In the genomic region with DNA sequence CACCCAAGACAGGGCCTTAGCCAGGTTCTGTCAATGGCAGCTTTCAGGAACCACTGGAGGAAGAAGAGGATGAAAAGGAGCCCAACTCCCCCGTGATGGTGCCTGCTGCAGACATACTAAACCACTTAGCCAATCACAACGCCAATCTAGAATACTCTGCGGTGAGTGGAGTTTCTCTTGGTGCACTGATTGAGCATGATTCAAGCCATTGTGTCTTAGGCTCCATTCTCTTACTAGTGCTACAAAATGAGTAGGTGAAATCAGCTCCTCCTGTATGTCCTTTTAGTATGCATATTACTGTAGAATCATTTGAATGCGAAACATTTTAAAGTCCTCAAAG, we compare ENCODE assay signal across 12 cellular contexts. TPM values are rescaled to one million over a fixed set of nuclear protein-coding genes. Genes with fewer than 3 reads are reported as not detected.
DNase-seq lines count a peak whose midpoint lies in the region; ATAC-seq, FAIRE-seq and TF ChIP-seq lines count a peak whose summit lies in the region.
"Had no signal": no experiment of that assay in that cellular context is flagged by ENCODE, and none has a peak within 500 bp of the region (broad histone marks: within the 10 kb centered on the region; RNA-seq: fewer than 3 reads in every experiment).

No MANE protein-coding gene starts in this region.

- intact Hi-C loops in Caco-2 (cut with micrococcal nuclease; ENCODE audit: unreplicated experiment) (no loop called here), GM12878 (cut with micrococcal nuclease; ENCODE audit: unreplicated experiment) (no loop called here)

- POLR2A ChIA-PET in Caco-2 (lab: Charles Lee) = interaction anchor here (0.6 kb wide), 1 partner anchor 9 kb away, joined by 3 read pairs; no protein-coding TSS in a partner anchor
- POLR2A ChIA-PET in GM12878 (lab: Charles Lee) = no interaction called here

- TF ChIP-seq POLR2A in GM12878 (IDR thresholded peaks at IDR 0.05; ENCODE audit: low read depth, low read length) = no peak

- in situ Hi-C loops in KBM-7 (cut with MboI; ENCODE audit: low pct_unique_long_range_greater_than_20kb, low sequenced_read_pairs) (no loop called here), GM12878 (cut with MboI) (loop anchor here (25.0 kb wide), 1 partner anchor 221 kb away; a partner anchor contains a TSS)

- H4K20me1 ChIP-seq in GM12878 (ENCODE audit: control insufficient read depth, insufficient read depth) = no peaks in the 10 kb centered on the region

- H3K4me1 ChIP-seq in Caco-2 (peaks cover 18% of the 10 kb centered on the region), GM12878 (ENCODE audit: control insufficient read depth, insufficient read depth, low read length) (peaks cover 43% of the 10 kb centered on the region)

- no peak overlapping the region for H3K9ac ChIP-seq in GM12878 (ENCODE audit: control insufficient read depth, insufficient read depth, low read length)

- CTCF ChIA-PET in Caco-2 (lab: Charles Lee) = interaction anchor here (1.6 kb wide), 1 partner anchor 144 kb away, joined by 8 read pairs; no protein-coding TSS in a partner anchor
- CTCF ChIA-PET in GM12878 (lab: Yijun Ruan, JAX) = interaction anchor here (2.3 kb wide), 1 partner anchor 239 kb away, joined by 11 read pairs; no protein-coding TSS in a partner anchor

- TF ChIP-seq CTCF in Caco-2 (IDR thresholded peaks at IDR 0.05; ENCODE audit: insufficient read depth in 1 of 2, low read depth in 1 of 2, low read length in 1 of 2, severe bottlenecking in 1 of 2, unreplicated experiment in 1 of 2) = no peak
- no peak for TF ChIP-seq CTCF in GM12878 (IDR thresholded peaks at IDR 0.05 in 2 of 3, conservative IDR thresholded peaks at IDR 0.05 in 1 of 3; ENCODE audit: control insufficient read depth in 2 of 3, extremely low read depth in 1 of 3, insufficient read depth in 1 of 3, low read depth in 3 of 3, low read length in 3 of 3)
- no peak for TF ChIP-seq CTCF in nephron (IDR thresholded peaks at IDR 0.05; ENCODE audit: unreplicated experiment in 3 of 3)

- peak overlapping the region; percentile 97 for H3K27ac Mint-ChIP-seq in Caco-2 (ENCODE audit: unreplicated experiment)
- peak overlapping the region in 2 of 3 experiments; percentile 23 to 41 for H3K27ac Mint-ChIP-seq in nephron

- SMC1A ChIA-PET in GM12878 (lab: Charles Lee; ENCODE audit: uncharacterized antibody, unreplicated experiment) = interaction anchor here (2.2 to 2.7 kb wide), 3 partner anchors 31 to 144 kb away, joined by 7 to 11 read pairs (median 8); no protein-coding TSS in a partner anchor

- no peaks in the 10 kb centered on the region for H3K9me3 Mint-ChIP-seq in Caco-2 (ENCODE audit: unreplicated experiment)
- no peaks in the 10 kb centered on the region for H3K9me3 Mint-ChIP-seq in nephron

- H2AFZ ChIP-seq in GM12878 (ENCODE audit: control insufficient read depth, low read depth, low read length) = no peak overlapping the region

- H3K9me3 ChIP-seq in Caco-2 (no peaks in the 10 kb centered on the region), GM12878 (replicated peaks; ENCODE audit: control insufficient read depth, insufficient read depth, low read length) (no peaks in the 10 kb centered on the region)
- H3K9me3 ChIP-seq: lower lobe of right lung, thoracic aorta had no signal

- no peak overlapping the region for H3K27ac ChIP-seq in GM12878 (ENCODE audit: control insufficient read depth, insufficient read depth)
- H3K27ac ChIP-seq: brain microvascular endothelial cell, foreskin keratinocyte, thoracic aorta had no signal

- DNase-seq in Caco-2 (no peak), KBM-7 (peak; percentile 21), GM12878 (ENCODE audit: low read depth, low spot score) (no peak), NCI-H446 treated with DMSO at 0.1 percent for 48 hours (lab: John Stamatoyannopoulos, UW) (no peak)
- DNase-seq in activated CD4-positive, CD25-positive, alpha-beta regulatory T cell treated with anti-CD3 and anti-CD28 coated beads, Interleukin-2, amount 50 U/mL, for 72 hours = no peak
- DNase-seq: brain microvascular endothelial cell had no signal

- peak overlapping the region; percentile 93 for H3K4me3 Mint-ChIP-seq in Caco-2 (ENCODE audit: unreplicated experiment)
- H3K4me3 Mint-ChIP-seq in nephron = peak overlapping the region; percentile 77 to 89 (median 88)

- no peaks in the 10 kb centered on the region for H3K27me3 ChIP-seq in Caco-2 (replicated peaks; ENCODE audit: control insufficient read depth, insufficient read depth, low read length)
- H3K27me3 ChIP-seq in GM12878 (replicated peaks in 1 of 2; ENCODE audit: control insufficient read depth in 2 of 2, insufficient read depth in 2 of 2, low read length in 1 of 2) = no peaks in the 10 kb centered on the region
- H3K27me3 ChIP-seq: brain microvascular endothelial cell, foreskin keratinocyte had no signal

- peak overlapping the region; percentile 76; the same call in 1 of the 2 replicates for H3K4me2 ChIP-seq in GM12878 (ENCODE audit: control insufficient read depth, insufficient read depth)

- no peak for TF ChIP-seq EP300 in GM12878 (IDR thresholded peaks at IDR 0.05; ENCODE audit: borderline replicate concordance in 1 of 2, control insufficient read depth in 1 of 2, low read depth in 2 of 2, low read length in 2 of 2)

- peaks cover 10% of the 10 kb centered on the region for H3K36me3 ChIP-seq in Caco-2 (ENCODE audit: control insufficient read depth, insufficient read depth, low read length)
- peaks cover 12 to 20% of the 10 kb centered on the region in 2 experiments for H3K36me3 ChIP-seq in GM12878 (ENCODE audit: control insufficient read depth in 2 of 2, insufficient read depth in 2 of 2, low read length in 1 of 2)

- H3K79me2 ChIP-seq in GM12878 (ENCODE audit: control insufficient read depth, insufficient read depth, low read length) = peaks cover 11% of the 10 kb centered on the region

- ATAC-seq in GM12878 (no peak), GM21528 (IDR thresholded peaks at IDR 0.05; ENCODE audit: low FRiP score, unreplicated experiment) (no peak), HG02588 (IDR thresholded peaks at IDR 0.05; ENCODE audit: unreplicated experiment) (no peak)

- H3K36me3 Mint-ChIP-seq in Caco-2 (ENCODE audit: insufficient read depth, unreplicated experiment) (peaks cover 88% of the 10 kb centered on the region), nephron (ENCODE audit: low read depth) (peaks cover 32% of the 10 kb centered on the region)

- RAD21 ChIA-PET in GM12878 (lab: Charles Lee; ENCODE audit: unreplicated experiment) = interaction anchor here (1.1 kb wide), 1 partner anchor 144 kb away, joined by 4 read pairs; no protein-coding TSS in a partner anchor

- H3K4me1 Mint-ChIP-seq in Caco-2 (ENCODE audit: low read depth, unreplicated experiment) (peaks cover 41% of the 10 kb centered on the region), nephron (peaks cover 21% of the 10 kb centered on the region)

- 100% methylated on average over 4 of the region's 4 CpGs for WGBS in GM12878 (ENCODE audit: insufficient coverage, insufficient replicate concordance, low lambda C conversion rate, missing lambda C conversion rate)

- H3K4me3 ChIP-seq in Caco-2 (ENCODE audit: low read depth, low read length) (peak overlapping the region; percentile 88; the same call in 1 of the 2 replicates), GM12878 (peak overlapping the region; percentile 53; the same call in 1 of the 2 replicates)

- TF ChIP-seq RAD21 in GM12878 (IDR thresholded peaks at IDR 0.05; ENCODE audit: insufficient read depth, low read depth, low read length) = no peak

- FAIRE-seq in GM12878 (lab: Jason Lieb, UNC) = no peak

- H3K27me3 Mint-ChIP-seq in Caco-2 (ENCODE audit: insufficient read depth, unreplicated experiment) (no peaks in the 10 kb centered on the region), nephron (ENCODE audit: low read depth) (no peaks in the 10 kb centered on the region)

- BruUV-seq in Caco-2 (replicated peaks; lab: Mats Ljungman, UMichigan) (TSS peak; percentile 19), GM12878 (replicated peaks; lab: Mats Ljungman, UMichigan) (no TSS peak)

TF ChIP-seq in GM12878, 131 proteins besides CTCF, POLR2A, EP300 and RAD21 (continues in another document):
- peak; percentile 39; the same call in 1 of the 2 replicates for TF ChIP-seq POLR2AphosphoS5 (IDR thresholded peaks at IDR 0.05; ENCODE audit: low read length)

RNA-seq across cellular contexts. Expression of a gene that starts 1.4 kb away (rescaled TPM):
- total RNA-seq in Caco-2 (2022) (34.9 and 41.7 TPM in 2 replicates), GM12878 (2014; rRNA removed) (18.3 and 18.7 TPM in 2 replicates), GM12878 (2014; rRNA removed; fragmentation: Illumina TruSeq; extraction: Trizol) (11.2 and 11.7 TPM in 2 replicates), GM12878 (2021) (13.2 and 18.5 TPM in 2 replicates)
- 41.1 and 41.2 TPM in 2 replicates for total RNA-seq in GM12878 (2013; cell fraction: nucleolus; rRNA removed)
- polyA plus RNA-seq in GM12878 (2011; ENCODE audit: low read depth) = 7.2 TPM
- polyA plus RNA-seq in GM12878 (2011; rRNA removed) (13.8 and 15.4 TPM in 2 replicates), GM12878 (2014; fragmentation: Illumina TruSeq; extraction: Trizol) (12.8 and 15.7 TPM in 2 replicates), GM12878 (2014; fragmentation: Nextera tagmentation; extraction: Ambion mirVana) (10 to 100 TPM in 1 of 2 experiments, 1 to 10 TPM in 1; 8.2 to 13.4 TPM), GM12878 (2014; rRNA removed) (23.7 and 23.8 TPM in 2 replicates), GM12878 (2016; fragmentation: Nextera tagmentation; extraction: Ambion mirVana) (10 to 100 TPM; 19.5 to 22.5 TPM)
- 7.0 and 11.2 TPM in 2 replicates for polyA plus RNA-seq in GM12878 (2011; cell fraction: cytosol; rRNA removed)
- polyA plus RNA-seq in GM12878 (2011; cell fraction: nucleus; rRNA removed) = 42.8 and 58.2 TPM in 2 replicates
- 12.9 and 13.5 TPM in 2 replicates for polyA plus RNA-seq in GM12878 (2012)
- polyA minus RNA-seq in GM12878 (2011; rRNA and poly(A)+ RNA removed) = 8.0 and 9.8 TPM in 2 replicates
- 3.6 and 3.7 TPM in 2 replicates for polyA minus RNA-seq in GM12878 (2011; cell fraction: cytosol; rRNA and poly(A)+ RNA removed)
- polyA minus RNA-seq in GM12878 (2011; cell fraction: nucleus; rRNA and poly(A)+ RNA removed) = 15.0 and 24.0 TPM in 2 replicates

RNA-seq across cellular contexts. Expression of a gene that starts 16.8 kb away (rescaled TPM):
- total RNA-seq in Caco-2 (2022) (6.7 and 10.7 TPM in 2 replicates), GM12878 (2014; rRNA removed) (3.3 and 3.8 TPM in 2 replicates), GM12878 (2014; rRNA removed; fragmentation: Illumina TruSeq; extraction: Trizol) (1.2 and 2.5 TPM in 2 replicates), GM12878 (2021) (1.9 and 2.5 TPM in 2 replicates)
- total RNA-seq in GM12878 (2013; cell fraction: nucleolus; rRNA removed) = 2.8 and 3.0 TPM in 2 replicates
- 2.5 TPM for polyA plus RNA-seq in GM12878 (2011; ENCODE audit: low read depth)
- polyA plus RNA-seq in GM12878 (2011; rRNA removed) (1.7 and 2.1 TPM in 2 replicates), GM12878 (2014; fragmentation: Illumina TruSeq; extraction: Trizol) (1.4 and 2.7 TPM in 2 replicates), GM12878 (2014; fragmentation: Nextera tagmentation; extraction: Ambion mirVana) (under 1 TPM; 0.33 to 0.39 TPM), GM12878 (2014; rRNA removed) (3.1 and 3.3 TPM in 2 replicates), GM12878 (2016; fragmentation: Nextera tagmentation; extraction: Ambion mirVana) (1 to 10 TPM; 2.0 to 2.6 TPM)
- polyA plus RNA-seq in GM12878 (2011; cell fraction: cytosol; rRNA removed) = 3.8 and 5.0 TPM in 2 replicates
- 16.1 and 17.8 TPM in 2 replicates for polyA plus RNA-seq in GM12878 (2011; cell fraction: nucleus; rRNA removed)
- 1.8 and 3.0 TPM in 2 replicates for polyA plus RNA-seq in GM12878 (2012)
- polyA minus RNA-seq in GM12878 (2011; rRNA and poly(A)+ RNA removed) = 2.4 and 5.2 TPM in 2 replicates
- 0.94 and 1.0 TPM in 2 replicates for polyA minus RNA-seq in GM12878 (2011; cell fraction: cytosol; rRNA and poly(A)+ RNA removed)
- 6.0 and 10.3 TPM in 2 replicates for polyA minus RNA-seq in GM12878 (2011; cell fraction: nucleus; rRNA and poly(A)+ RNA removed)
